Comparison of ENCODE assay signal across 23 cellular contexts in the genomic region with DNA sequence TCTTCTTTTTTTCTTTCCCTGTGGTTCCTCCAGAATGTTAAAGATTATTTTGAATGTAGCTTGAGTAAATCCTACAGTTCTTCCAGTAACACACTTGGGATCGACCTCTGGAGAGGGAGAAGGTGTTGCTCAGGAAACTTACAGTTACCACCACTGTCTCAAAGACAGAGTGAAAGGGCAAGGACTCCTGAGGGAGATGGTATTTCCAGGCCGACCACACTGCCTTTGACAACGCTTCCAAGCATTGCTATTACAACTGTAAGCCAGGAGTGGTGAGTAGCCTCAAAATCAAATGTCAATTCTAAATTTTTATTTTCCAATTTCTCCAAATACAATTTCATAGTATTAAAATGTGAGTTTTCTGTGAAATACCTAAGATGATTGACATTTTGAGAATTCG.
"Had no signal": no experiment of that assay in that cellular context is flagged by ENCODE, and none has a peak within 500 bp of the region (broad histone marks: within the 10 kb centered on the region; RNA-seq: fewer than 3 reads in every experiment).

No MANE protein-coding gene starts in this region.

- H3K4me1 Mint-ChIP-seq: naive B cell; neural crest cell; stimulated activated naive B cell treated with anti-CD40 and anti-IgM and Interleukin-4, amounts not matched to agents 10 μg/mL and 1 μg/mL and 100 μg/mL, for 72 hours; stimulated activated naive CD8-positive, alpha-beta T cell treated with anti-CD3 and anti-CD28 coated beads, Interleukin-15, amount 100 ng/mL, for 72 hours had no signal

- H3K9me3 Mint-ChIP-seq: endodermal cell; naive B cell; neural crest cell; stimulated activated naive B cell treated with anti-CD40 and anti-IgM and Interleukin-4, amounts not matched to agents 10 μg/mL and 1 μg/mL and 100 μg/mL, for 72 hours; stimulated activated naive CD8-positive, alpha-beta T cell treated with anti-CD3 and anti-CD28 coated beads, Interleukin-15, amount 100 ng/mL, for 72 hours had no signal

- H3K4me1 ChIP-seq: psoas muscle, right lobe of liver, spleen, testis, tibial nerve had no signal

- H3K36me3 Mint-ChIP-seq: naive B cell; stimulated activated naive B cell treated with anti-CD40 and anti-IgM and Interleukin-4, amounts not matched to agents 10 μg/mL and 1 μg/mL and 100 μg/mL, for 72 hours had no signal

- H3K4me3 ChIP-seq: coronary artery, lung, psoas muscle, right lobe of liver, spleen, testis, tibial nerve had no signal

- H3K27me3 Mint-ChIP-seq: naive B cell; stimulated activated naive B cell treated with anti-CD40 and anti-IgM and Interleukin-4, amounts not matched to agents 10 μg/mL and 1 μg/mL and 100 μg/mL, for 72 hours; stimulated activated naive CD8-positive, alpha-beta T cell treated with anti-CD3 and anti-CD28 coated beads, Interleukin-15, amount 100 ng/mL, for 72 hours had no signal

- H3K27ac Mint-ChIP-seq: endodermal cell; stimulated activated naive B cell treated with anti-CD40 and anti-IgM and Interleukin-4, amounts not matched to agents 10 μg/mL and 1 μg/mL and 100 μg/mL, for 72 hours; stimulated activated naive CD8-positive, alpha-beta T cell treated with anti-CD3 and anti-CD28 coated beads, Interleukin-15, amount 100 ng/mL, for 72 hours had no signal

- DNase-seq: effector CD4-positive, alpha-beta T cell; endodermal cell; foreskin melanocyte; head of caudate nucleus; hippocampal formation; left colon; left ventricle myocardium superior; mesenchymal stem cell; naive B cell; psoas muscle; retina; right lobe of liver; spleen; stimulated activated CD4-positive, alpha-beta T cell treated with anti-CD3 and anti-CD28 coated beads, Interleukin-15, amount 100 ng/mL, for 24 hours; stimulated activated CD4-positive, alpha-beta T cell treated with anti-CD3 and anti-CD28 coated beads, Interleukin-1b, Interleukin-23, amount 100 ng/mL, for 48 hours; stimulated activated CD4-positive, alpha-beta T cell treated with anti-CD3 and anti-CD28 coated beads, Interleukin-4, amount 100 ng/mL, for 4 hours; stimulated activated naive B cell treated with anti-CD40 and anti-IgM and Interleukin-4, amounts not matched to agents 10 μg/mL and 1 μg/mL and 100 μg/mL, for 72 hours; stimulated activated naive CD8-positive, alpha-beta T cell treated with anti-CD3 and anti-CD28 coated beads, Interleukin-15, amount 100 ng/mL, for 72 hours; testis had no signal

- ATAC-seq: left colon; left ventricle myocardium superior; psoas muscle; right lobe of liver; stimulated activated naive B cell treated with anti-CD40 and anti-IgM and Interleukin-4, amounts not matched to agents 10 μg/mL and 1 μg/mL and 100 μg/mL, for 72 hours; stimulated activated naive CD8-positive, alpha-beta T cell treated with anti-CD3 and anti-CD28 coated beads, Interleukin-15, amount 100 ng/mL, for 72 hours had no signal

- H3K36me3 ChIP-seq: right lobe of liver, spleen, tibial nerve had no signal

- H3K4me3 Mint-ChIP-seq: endodermal cell; naive B cell; neural crest cell; stimulated activated naive B cell treated with anti-CD40 and anti-IgM and Interleukin-4, amounts not matched to agents 10 μg/mL and 1 μg/mL and 100 μg/mL, for 72 hours; stimulated activated naive CD8-positive, alpha-beta T cell treated with anti-CD3 and anti-CD28 coated beads, Interleukin-15, amount 100 ng/mL, for 72 hours had no signal

- H3K27me3 ChIP-seq: right lobe of liver, spleen, testis, tibial nerve had no signal

- H3K27ac ChIP-seq: coronary artery, psoas muscle, right lobe of liver, spleen, testis, tibial nerve had no signal

- H3K9me3 ChIP-seq: psoas muscle, right lobe of liver, spleen, testis, tibial nerve had no signal
